19 cellular contexts compared by ENCODE assay signal in genomic region chr11:468036-468435, GRCh38. TPM values are rescaled to one million over a fixed set of nuclear protein-coding genes. Genes with fewer than 3 reads are reported as not detected.
DNase-seq lines count a peak whose midpoint lies in the region; ATAC-seq, FAIRE-seq and TF ChIP-seq lines count a peak whose summit lies in the region.
"Had no signal": no experiment of that assay in that cellular context is flagged by ENCODE, and none has a peak within 500 bp of the region (broad histone marks: within the 10 kb centered on the region; RNA-seq: fewer than 3 reads in every experiment).

No MANE protein-coding gene starts in this region.

- POLR2A ChIA-PET in HepG2 (lab: Yijun Ruan, JAX), result no interaction called here

- no peaks in the 10 kb centered on the region for H3K36me3 ChIP-seq in liver (ENCODE audit: control insufficient read depth in 4 of 4, insufficient read depth in 3 of 4, low read depth in 1 of 4, low read length in 3 of 4)
- peaks cover 2 to 15% of the 10 kb centered on the region in 2 experiments for H3K36me3 ChIP-seq in HepG2 (replicated peaks in 1 of 2; ENCODE audit: control insufficient read depth in 1 of 2, insufficient read depth in 2 of 2, low read length in 2 of 2)
- peaks cover 0 to 18% (median 4%) of the 10 kb centered on the region in 9 donors for H3K36me3 ChIP-seq in heart right ventricle
- no peaks in the 10 kb centered on the region for H3K36me3 ChIP-seq in neural progenitor cell

- FAIRE-seq in HepG2 (lab: Jason Lieb, UNC), result no peak
- FAIRE-seq: A549 had no signal

- H3K4me1 Mint-ChIP-seq in neural progenitor cell, result peaks cover 17% of the 10 kb centered on the region
- H3K4me1 Mint-ChIP-seq: CD8-positive, alpha-beta memory T cell had no signal

- in situ Hi-C loops in HepG2 (cut with HindIII; ENCODE audit: extremely low pct_ligation_motif_present, low pct_unique_long_range_greater_than_20kb), result no loop called here
- in situ Hi-C loops in KBM-7 (cut with MboI; ENCODE audit: low pct_unique_long_range_greater_than_20kb, low sequenced_read_pairs), result no loop called here

- H3K4me2 ChIP-seq in HepG2 (ENCODE audit: low read depth, low read length) (no peak overlapping the region), neural progenitor cell (no peak overlapping the region)

- H4K20me1 ChIP-seq in HepG2 (ENCODE audit: insufficient read depth, low read length) (no peaks in the 10 kb centered on the region), neural progenitor cell (ENCODE audit: low read depth) (peaks cover 2% of the 10 kb centered on the region)

- peak overlapping the region; percentile 6 to 42 for H3K27ac ChIP-seq in liver (ENCODE audit: low read depth in 1 of 2, low read length in 2 of 2)
- no peak overlapping the region for H3K27ac ChIP-seq in HepG2 (ENCODE audit: extremely low read length, insufficient read depth, low read length)
- H3K27ac ChIP-seq in heart right ventricle, result peak overlapping the region; percentile 50 to 83 (median 68)
- no peak overlapping the region for H3K27ac ChIP-seq in neural progenitor cell

- peak overlapping the region; percentile 92 for H3K27ac Mint-ChIP-seq in neural progenitor cell

- intact Hi-C loops in HepG2 (cut with micrococcal nuclease; ENCODE audit: unreplicated experiment) (no loop called here), heart right ventricle (cut with DNase I) (loop anchor here in 1 of 10 donors (5.0 kb wide), 1 partner anchor 39 kb away; the partner anchor contains the start of gene RNH1)

- ATAC-seq in HepG2 (no peak), heart right ventricle (peak in 5 of 8 donors; percentile 10 to 33 (median 29))
- ATAC-seq: A549; stimulated activated naive CD8-positive, alpha-beta T cell treated with anti-CD3 and anti-CD28 coated beads, Interleukin-15, Interleukin-2, amounts not matched to agents 100 U/mL and 50 U/mL, for 24 hours had no signal

- DNase-seq in HepG2 (ENCODE audit: low spot score) (no peak), heart right ventricle (no peak), neural progenitor cell (ENCODE audit: low spot score) (no peak), germinal center (ENCODE audit: low spot score) (no peak), KBM-7 (no peak), ureter (ENCODE audit: low spot score) (no peak), NCI-H1694 (lab: John Stamatoyannopoulos, UW) (no peak)
- DNase-seq: activated effector memory CD4-positive, alpha-beta T cell treated with Interleukin-2 at 50 U/mL for 16 hours; anterior cingulate cortex; CD8-positive, alpha-beta memory T cell; Karpas-422; NCI-H1417 treated with DMSO at 0.1 percent for 48 hours; NCI-H524; OCI-M1; spleen; stimulated activated naive CD8-positive, alpha-beta T cell treated with anti-CD3 and anti-CD28 coated beads, Interleukin-15, Interleukin-2, amounts not matched to agents 100 U/mL and 50 U/mL, for 24 hours had no signal

- BruUV-seq in HepG2 (replicated peaks; lab: Mats Ljungman, UMichigan), result no TSS peak

- TF ChIP-seq CTCF in liver (IDR thresholded peaks at IDR 0.05; ENCODE audit: low read depth, low read length, missing input control) (no peak), HepG2 (CRISPR knock-in tag; IDR thresholded peaks at IDR 0.05) (no peak), heart right ventricle (IDR thresholded peaks at IDR 0.05) (no peak), neural progenitor cell (IDR thresholded peaks at IDR 0.05) (no peak)

- no peaks in the 10 kb centered on the region for H3K27me3 Mint-ChIP-seq in neural progenitor cell (ENCODE audit: insufficient read depth, low read depth)
- H3K27me3 Mint-ChIP-seq: CD8-positive, alpha-beta memory T cell had no signal

- H3K4me3 Mint-ChIP-seq in neural progenitor cell, result no peak overlapping the region
- H3K4me3 Mint-ChIP-seq: CD8-positive, alpha-beta memory T cell had no signal

- WGBS in liver, result 85% methylated on average over 12 of the region's 12 CpGs
- WGBS in HepG2 (ENCODE audit: low lambda C conversion rate), result 97% methylated on average over 12 of the region's 12 CpGs
- 39 to 52% methylated on average over 12 of the region's 12 CpGs for WGBS in heart right ventricle, 2 donors

- no peak for TF ChIP-seq POLR2A in HepG2 (IDR thresholded peaks at IDR 0.05; ENCODE audit: insufficient read depth in 1 of 2, low read depth in 2 of 2, low read length in 2 of 2)

- H3K36me3 Mint-ChIP-seq in neural progenitor cell, result peaks cover 10% of the 10 kb centered on the region

- H3K9ac ChIP-seq in liver (ENCODE audit: low read depth in 1 of 2, low read length in 2 of 2) (no peak overlapping the region), HepG2 (ENCODE audit: insufficient read depth, low read depth, low read length) (no peak overlapping the region), neural progenitor cell (peak overlapping the region; percentile 42)

- no peaks in the 10 kb centered on the region for H3K9me3 Mint-ChIP-seq in neural progenitor cell
- H3K9me3 Mint-ChIP-seq: CD8-positive, alpha-beta memory T cell had no signal

- CTCF ChIA-PET in HepG2 (lab: Yijun Ruan, JAX; ENCODE audit: low intra/inter-chr PET ratio, low total read pairs), result no interaction called here

- H3K27me3 ChIP-seq in liver (ENCODE audit: control insufficient read depth in 4 of 4, insufficient read depth in 4 of 4, low read length in 3 of 4), result no peaks in the 10 kb centered on the region
- no peaks in the 10 kb centered on the region for H3K27me3 ChIP-seq in HepG2 (ENCODE audit: control insufficient read depth in 1 of 2, insufficient read depth in 2 of 2, low read length in 2 of 2)
- H3K27me3 ChIP-seq in heart right ventricle, result no peaks in the 10 kb centered on the region
- no peaks in the 10 kb centered on the region for H3K27me3 ChIP-seq in neural progenitor cell
- H3K27me3 ChIP-seq: spleen had no signal

- H3K4me3 ChIP-seq in liver (ENCODE audit: low read depth in 1 of 3, low read length in 3 of 3) (no peak overlapping the region), HepG2 (replicated peaks in 1 of 3; ENCODE audit: insufficient read depth in 1 of 3, low read depth in 2 of 3, low read length in 3 of 3) (no peak overlapping the region), heart right ventricle (no peak overlapping the region), neural progenitor cell (no peak overlapping the region)
- H3K4me3 ChIP-seq: A549, spleen had no signal

- H2AFZ ChIP-seq in HepG2 (ENCODE audit: low read length) (no peak overlapping the region), neural progenitor cell (replicated peaks) (no peak overlapping the region)

- H3K4me1 ChIP-seq in liver (ENCODE audit: control insufficient read depth in 4 of 4, insufficient read depth in 4 of 4, low read length in 3 of 4) (peaks cover 4 to 8% (median 5%) of the 10 kb centered on the region in 4 donors), HepG2 (ENCODE audit: insufficient read depth, low read length) (peaks cover 19% of the 10 kb centered on the region), heart right ventricle (peaks cover 9 to 28% (median 22%) of the 10 kb centered on the region in 9 donors), neural progenitor cell (no peaks in the 10 kb centered on the region)

- TF ChIP-seq EP300 in HepG2 (IDR thresholded peaks at IDR 0.05; ENCODE audit: low read depth in 2 of 2, low read length in 2 of 2), result no peak
- no peak for TF ChIP-seq EP300 in HepG2 (CRISPR knock-in tag; IDR thresholded peaks at IDR 0.05; ENCODE audit: borderline replicate concordance)

- H3K79me2 ChIP-seq in HepG2 (ENCODE audit: insufficient read depth, low read length) (peaks cover 2% of the 10 kb centered on the region), neural progenitor cell (ENCODE audit: low read depth) (peaks cover 3% of the 10 kb centered on the region)

- H3F3A ChIP-seq in neural progenitor cell (ENCODE audit: low read depth), result peaks cover 6% of the 10 kb centered on the region

- H3K9me3 ChIP-seq in liver (ENCODE audit: control insufficient read depth in 4 of 4, low read length in 3 of 4), result no peaks in the 10 kb centered on the region
- no peaks in the 10 kb centered on the region for H3K9me3 ChIP-seq in HepG2 (ENCODE audit: low read length)
- H3K9me3 ChIP-seq in heart right ventricle, result no peaks in the 10 kb centered on the region
- H3K9me3 ChIP-seq in neural progenitor cell (ENCODE audit: low read depth), result no peaks in the 10 kb centered on the region
- H3K9me3 ChIP-seq: A549, spleen had no signal

- TF ChIP-seq RAD21 in liver (IDR thresholded peaks at IDR 0.05) (no peak), HepG2 (CRISPR knock-in tag; IDR thresholded peaks at IDR 0.05) (no peak)

RNA-seq across cellular contexts. Expression of gene PTDSS2, which starts 18.0 kb away (rescaled TPM):
- total RNA-seq in liver (10 to 100 TPM; 12.0 to 15.6 TPM), HepG2 (2016; rRNA removed; fragmentation: Illumina TruSeq; extraction: Trizol) (11.3 and 21.7 TPM in 2 replicates), heart right ventricle (10 to 100 TPM; 16.7 to 37.9 (median 24.8) TPM), neural progenitor cell (ENCODE audit: low replicate concordance) (24.7 and 44.2 TPM in 2 replicates), ureter (28.6 TPM)
- polyA plus RNA-seq in liver (1 to 10 TPM; 5.1 to 8.4 TPM), HepG2 (2011; rRNA removed) (26.4 and 37.6 TPM in 2 replicates), heart right ventricle (10 to 100 TPM; 31.4 to 55.5 TPM)
- 5.6 and 7.0 TPM in 2 replicates for total RNA-seq in HepG2 (2016; cell fraction: cytosol; rRNA removed; fragmentation: Illumina TruSeq; extraction: Trizol; ENCODE audit: low read depth)
- 8.4 and 25.4 TPM in 2 replicates for total RNA-seq in HepG2 (2016; cell fraction: insoluble cytoplasmic fraction; rRNA removed; fragmentation: Illumina TruSeq; extraction: Trizol)
- 10.9 and 11.3 TPM in 2 replicates for total RNA-seq in HepG2 (2016; cell fraction: membrane; rRNA removed; fragmentation: Illumina TruSeq; extraction: Trizol)
- 23.2 and 23.3 TPM in 2 replicates for total RNA-seq in HepG2 (2016; cell fraction: nucleus; rRNA removed; fragmentation: Illumina TruSeq; extraction: Trizol)
- 28.3 and 34.4 TPM in 2 replicates for polyA plus RNA-seq in HepG2 (2011; cell fraction: cytosol; rRNA removed)
- polyA plus RNA-seq in HepG2 (2011; cell fraction: nucleus; rRNA removed), result 151 and 168 TPM in 2 replicates
- polyA plus RNA-seq in HepG2 (2012), result 19.9 and 35.5 TPM in 2 replicates
- polyA plus RNA-seq in HepG2 (2016; cell fraction: cytosol; fragmentation: Illumina TruSeq; extraction: Trizol; ENCODE audit: low read depth), result 5.4 and 6.0 TPM in 2 replicates
- 11.4 and 12.9 TPM in 2 replicates for polyA plus RNA-seq in HepG2 (2016; cell fraction: insoluble cytoplasmic fraction; fragmentation: Illumina TruSeq; extraction: Trizol; ENCODE audit: low read depth)
- polyA plus RNA-seq in HepG2 (2016; cell fraction: membrane; fragmentation: Illumina TruSeq; extraction: Trizol; ENCODE audit: low read depth), result 9.5 and 10.3 TPM in 2 replicates
- polyA plus RNA-seq in HepG2 (2016; cell fraction: nucleus; fragmentation: Illumina TruSeq; extraction: Trizol; ENCODE audit: insufficient read depth, low read depth), result 59.3 and 60.5 TPM in 2 replicates
- 43.0 and 66.5 TPM in 2 replicates for polyA minus RNA-seq in HepG2 (2011; rRNA and poly(A)+ RNA removed; ENCODE audit: low replicate concordance)
- 20.3 and 23.7 TPM in 2 replicates for polyA minus RNA-seq in HepG2 (2011; cell fraction: cytosol; rRNA and poly(A)+ RNA removed)
- 28.6 and 30.4 TPM in 2 replicates for polyA minus RNA-seq in HepG2 (2011; cell fraction: nucleus; rRNA and poly(A)+ RNA removed)

RNA-seq across cellular contexts. Expression of gene ANO9, which starts 26.2 kb away (rescaled TPM):
- under 1 TPM; 0.37 to 0.75 TPM for total RNA-seq in liver
- under 1 TPM; 0.20 to 0.42 TPM for polyA plus RNA-seq in liver
- total RNA-seq in HepG2 (2016; rRNA removed; fragmentation: Illumina TruSeq; extraction: Trizol), result 1.5 and 8.9 TPM in 2 replicates
- 1.8 and 2.3 TPM in 2 replicates for total RNA-seq in HepG2 (2016; cell fraction: cytosol; rRNA removed; fragmentation: Illumina TruSeq; extraction: Trizol; ENCODE audit: low read depth)
- 1.2 and 9.2 TPM in 2 replicates for total RNA-seq in HepG2 (2016; cell fraction: insoluble cytoplasmic fraction; rRNA removed; fragmentation: Illumina TruSeq; extraction: Trizol)
- 1.7 and 2.0 TPM in 2 replicates for total RNA-seq in HepG2 (2016; cell fraction: membrane; rRNA removed; fragmentation: Illumina TruSeq; extraction: Trizol)
- 14.4 and 16.4 TPM in 2 replicates for total RNA-seq in HepG2 (2016; cell fraction: nucleus; rRNA removed; fragmentation: Illumina TruSeq; extraction: Trizol)
- polyA plus RNA-seq in HepG2 (2011; rRNA removed), result 14.3 and 19.9 TPM in 2 replicates
- 2.2 and 2.9 TPM in 2 replicates for polyA plus RNA-seq in HepG2 (2011; cell fraction: cytosol; rRNA removed)
- 267 and 279 TPM in 2 replicates for polyA plus RNA-seq in HepG2 (2011; cell fraction: nucleus; rRNA removed)
- 18.3 and 18.6 TPM in 2 replicates for polyA plus RNA-seq in HepG2 (2012)
- polyA plus RNA-seq in HepG2 (2016; cell fraction: cytosol; fragmentation: Illumina TruSeq; extraction: Trizol; ENCODE audit: low read depth), result 0.44 and 0.54 TPM in 2 replicates
- polyA plus RNA-seq in HepG2 (2016; cell fraction: insoluble cytoplasmic fraction; fragmentation: Illumina TruSeq; extraction: Trizol; ENCODE audit: low read depth), result 1.5 and 1.9 TPM in 2 replicates
- 0.82 and 1.0 TPM in 2 replicates for polyA plus RNA-seq in HepG2 (2016; cell fraction: membrane; fragmentation: Illumina TruSeq; extraction: Trizol; ENCODE audit: low read depth)
- polyA plus RNA-seq in HepG2 (2016; cell fraction: nucleus; fragmentation: Illumina TruSeq; extraction: Trizol; ENCODE audit: insufficient read depth, low read depth), result 71.0 and 80.1 TPM in 2 replicates
- 0.23 and 6.4 TPM in 2 replicates for polyA minus RNA-seq in HepG2 (2011; rRNA and poly(A)+ RNA removed; ENCODE audit: low replicate concordance)
- 0.97 and 2.5 TPM in 2 replicates for polyA minus RNA-seq in HepG2 (2011; cell fraction: cytosol; rRNA and poly(A)+ RNA removed)
- 14.8 and 15.1 TPM in 2 replicates for polyA minus RNA-seq in HepG2 (2011; cell fraction: nucleus; rRNA and poly(A)+ RNA removed)
- 1 to 10 TPM in 1 of 10 donors, under 1 TPM in 5, not detected in 4; 0.05 to 2.3 (median 0.19) TPM for total RNA-seq in heart right ventricle
- under 1 TPM; 0.13 to 0.37 TPM for polyA plus RNA-seq in heart right ventricle
- 1.3 and 4.7 TPM in 2 replicates for total RNA-seq in neural progenitor cell (ENCODE audit: low replicate concordance)
- 17.9 TPM for total RNA-seq in ureter
- total RNA-seq: fibroblast of lung had no signal
- polyA plus RNA-seq: fibroblast of lung had no signal

RNA-seq across cellular contexts. Expression of gene RNH1, which starts 39.0 kb away (rescaled TPM):
- 10 to 100 TPM; 68.5 to 77.8 TPM for total RNA-seq in liver
- polyA plus RNA-seq in liver, result 10 to 100 TPM; 75.7 to 99.1 TPM
- 74.1 and 81.3 TPM in 2 replicates for total RNA-seq in HepG2 (2016; rRNA removed; fragmentation: Illumina TruSeq; extraction: Trizol)
- 28.3 and 31.4 TPM in 2 replicates for total RNA-seq in HepG2 (2016; cell fraction: cytosol; rRNA removed; fragmentation: Illumina TruSeq; extraction: Trizol; ENCODE audit: low read depth)
- 73.0 and 77.2 TPM in 2 replicates for total RNA-seq in HepG2 (2016; cell fraction: insoluble cytoplasmic fraction; rRNA removed; fragmentation: Illumina TruSeq; extraction: Trizol)
- 30.6 and 37.6 TPM in 2 replicates for total RNA-seq in HepG2 (2016; cell fraction: membrane; rRNA removed; fragmentation: Illumina TruSeq; extraction: Trizol)
- total RNA-seq in HepG2 (2016; cell fraction: nucleus; rRNA removed; fragmentation: Illumina TruSeq; extraction: Trizol), result 39.1 and 43.2 TPM in 2 replicates
- 36.0 and 51.4 TPM in 2 replicates for polyA plus RNA-seq in HepG2 (2011; rRNA removed)
- polyA plus RNA-seq in HepG2 (2011; cell fraction: cytosol; rRNA removed), result 30.1 and 56.0 TPM in 2 replicates
- 135 and 166 TPM in 2 replicates for polyA plus RNA-seq in HepG2 (2011; cell fraction: nucleus; rRNA removed)
- polyA plus RNA-seq in HepG2 (2012), result 42.4 and 61.5 TPM in 2 replicates
- polyA plus RNA-seq in HepG2 (2016; cell fraction: cytosol; fragmentation: Illumina TruSeq; extraction: Trizol; ENCODE audit: low read depth), result 14.2 and 15.8 TPM in 2 replicates
- 62.8 and 84.3 TPM in 2 replicates for polyA plus RNA-seq in HepG2 (2016; cell fraction: insoluble cytoplasmic fraction; fragmentation: Illumina TruSeq; extraction: Trizol; ENCODE audit: low read depth)
- polyA plus RNA-seq in HepG2 (2016; cell fraction: membrane; fragmentation: Illumina TruSeq; extraction: Trizol; ENCODE audit: low read depth), result 21.1 and 22.9 TPM in 2 replicates
- polyA plus RNA-seq in HepG2 (2016; cell fraction: nucleus; fragmentation: Illumina TruSeq; extraction: Trizol; ENCODE audit: insufficient read depth, low read depth), result 61.8 and 67.0 TPM in 2 replicates
- polyA minus RNA-seq in HepG2 (2011; rRNA and poly(A)+ RNA removed; ENCODE audit: low replicate concordance), result 72.2 and 124 TPM in 2 replicates
- polyA minus RNA-seq in HepG2 (2011; cell fraction: cytosol; rRNA and poly(A)+ RNA removed), result 42.7 and 46.3 TPM in 2 replicates
- 49.1 and 49.3 TPM in 2 replicates for polyA minus RNA-seq in HepG2 (2011; cell fraction: nucleus; rRNA and poly(A)+ RNA removed)
- total RNA-seq in heart right ventricle, result 100 to 1,000 TPM; 118 to 221 (median 153) TPM
- polyA plus RNA-seq in heart right ventricle, result 100 to 1,000 TPM in 1 of 2 donors, 10 to 100 TPM in 1; 37.4 to 189 TPM
- 10.5 and 44.8 TPM in 2 replicates for total RNA-seq in neural progenitor cell (ENCODE audit: low replicate concordance)
- total RNA-seq in ureter, result 182 TPM

RNA-seq across cellular contexts. Expression of gene SIGIRR, which starts 53.2 kb away (rescaled TPM):
- total RNA-seq in liver, result 10 to 100 TPM; 12.4 to 46.7 TPM
- 10 to 100 TPM; 70.6 to 87.7 TPM for polyA plus RNA-seq in liver
- 0.80 and 2.1 TPM in 2 replicates for total RNA-seq in HepG2 (2016; rRNA removed; fragmentation: Illumina TruSeq; extraction: Trizol)
- total RNA-seq in HepG2 (2016; cell fraction: cytosol; rRNA removed; fragmentation: Illumina TruSeq; extraction: Trizol; ENCODE audit: low read depth), result 1.7 and 1.8 TPM in 2 replicates
- total RNA-seq in HepG2 (2016; cell fraction: insoluble cytoplasmic fraction; rRNA removed; fragmentation: Illumina TruSeq; extraction: Trizol), result 1.4 and 2.0 TPM in 2 replicates
- total RNA-seq in HepG2 (2016; cell fraction: membrane; rRNA removed; fragmentation: Illumina TruSeq; extraction: Trizol), result 2.1 and 2.2 TPM in 2 replicates
- total RNA-seq in HepG2 (2016; cell fraction: nucleus; rRNA removed; fragmentation: Illumina TruSeq; extraction: Trizol), result 1.8 and 1.9 TPM in 2 replicates
- polyA plus RNA-seq in HepG2 (2011; rRNA removed), result 1.2 and 2.1 TPM in 2 replicates
- polyA plus RNA-seq in HepG2 (2011; cell fraction: cytosol; rRNA removed), result 1.1 and 2.0 TPM in 2 replicates
- 4.9 and 10.2 TPM in 2 replicates for polyA plus RNA-seq in HepG2 (2011; cell fraction: nucleus; rRNA removed)
- polyA plus RNA-seq in HepG2 (2012), result 1.6 and 2.0 TPM in 2 replicates
- 1.6 and 2.7 TPM in 2 replicates for polyA plus RNA-seq in HepG2 (2016; cell fraction: cytosol; fragmentation: Illumina TruSeq; extraction: Trizol; ENCODE audit: low read depth)
- polyA plus RNA-seq in HepG2 (2016; cell fraction: insoluble cytoplasmic fraction; fragmentation: Illumina TruSeq; extraction: Trizol; ENCODE audit: low read depth), result 1.0 and 2.1 TPM in 2 replicates
- polyA plus RNA-seq in HepG2 (2016; cell fraction: membrane; fragmentation: Illumina TruSeq; extraction: Trizol; ENCODE audit: low read depth), result 2.8 and 4.3 TPM in 2 replicates
- polyA plus RNA-seq in HepG2 (2016; cell fraction: nucleus; fragmentation: Illumina TruSeq; extraction: Trizol; ENCODE audit: insufficient read depth, low read depth), result 5.7 and 7.3 TPM in 2 replicates
- polyA minus RNA-seq in HepG2 (2011; rRNA and poly(A)+ RNA removed; ENCODE audit: low replicate concordance), result 2.3 and 4.3 TPM in 2 replicates
- polyA minus RNA-seq in HepG2 (2011; cell fraction: cytosol; rRNA and poly(A)+ RNA removed), result 1.5 and 1.8 TPM in 2 replicates
- not detected in 2 replicates for polyA minus RNA-seq in HepG2 (2011; cell fraction: nucleus; rRNA and poly(A)+ RNA removed)
- total RNA-seq in heart right ventricle, result 10 to 100 TPM; 20.4 to 52.4 (median 30.0) TPM
- polyA plus RNA-seq in heart right ventricle, result 100 to 1,000 TPM in 1 of 2 donors, 10 to 100 TPM in 1; 56.0 to 187 TPM
- total RNA-seq in neural progenitor cell (ENCODE audit: low replicate concordance), result 5.4 and 8.4 TPM in 2 replicates
- total RNA-seq in ureter, result 73.9 TPM

Comparison
In these comparisons a context has a peak if more than half of its experiments do, and no peak if none do; other contexts are left out.
1. H3K27ac ChIP-seq: peak in liver (2 of 2) and heart right ventricle (10 of 10); none in HepG2 (single experiment) and neural progenitor cell (single experiment).